ENCODE assay signal across 14 cellular contexts in the genomic region with DNA sequence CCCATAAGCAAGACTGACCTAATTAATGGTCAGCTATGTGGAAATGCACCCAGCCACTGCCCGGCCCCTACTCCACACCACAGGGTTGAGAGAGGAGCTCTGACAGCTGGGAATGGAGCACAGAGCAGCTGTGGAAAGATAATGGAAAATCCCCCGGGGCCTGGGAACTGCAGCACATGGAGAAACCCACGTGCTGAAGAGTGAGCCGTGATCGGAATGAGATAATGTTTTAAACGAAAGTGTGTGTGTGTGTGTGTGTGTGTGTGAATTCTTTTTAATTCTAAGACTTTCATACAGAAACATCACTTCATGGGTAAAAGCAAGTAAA. TPM values are rescaled to one million over a fixed set of nuclear protein-coding genes. Genes with fewer than 3 reads are reported as not detected.
A peak's percentile ranks its signal among the peaks of the same experiment; 100 is the strongest.
DNase-seq lines count a peak whose midpoint lies in the region; ATAC-seq and TF ChIP-seq lines count a peak whose summit lies in the region.
"Had no signal": no experiment of that assay in that cellular context is flagged by ENCODE, and none has a peak within 500 bp of the region (broad histone marks: within the 10 kb centered on the region; RNA-seq: fewer than 3 reads in every experiment).

No MANE protein-coding gene starts in this region.

- DNase-seq in EL (peak; percentile 16), cardiac muscle cell (ENCODE audit: low read depth in 1 of 2, low spot score in 1 of 2) (peak; percentile 64 to 94), psoas muscle (peak; percentile 58 to 84), HFFc6 (no peak), AG08395 (ENCODE audit: low spot score) (no peak)
- DNase-seq: activated CD4-positive, alpha-beta T cell treated with anti-CD3 and anti-CD28 coated beads, Interleukin-2, amount 10 ng/mL, durations not matched to agents 7 days and 5 days; mesendoderm; NK-92 treated with Interleukin-12 subunit alpha and Interleukin-12 subunit beta, amount 100 ng/mL, for 24 hours; T-helper 1 cell had no signal

- WGBS in psoas muscle, 3 donors: 16 to 23% (median 18%) methylated on average over 6 of the region's 6 CpGs

- H3K4me1 ChIP-seq in cardiac muscle cell (ENCODE audit: low read depth) (peaks cover 31% of the 10 kb centered on the region), psoas muscle (peaks cover 7% of the 10 kb centered on the region)

- H3K36me3 Mint-ChIP-seq in HFFc6 (ENCODE audit: low read depth): no peaks in the 10 kb centered on the region

- H3K36me3 ChIP-seq in cardiac muscle cell (no peaks in the 10 kb centered on the region), psoas muscle (ENCODE audit: insufficient read depth in 1 of 2, low read depth in 1 of 2) (no peaks in the 10 kb centered on the region)
- H3K36me3 ChIP-seq: right lobe of liver had no signal

- H3K27ac Mint-ChIP-seq in HFFc6: no peak overlapping the region
- H3K27ac Mint-ChIP-seq: activated CD4-positive, alpha-beta T cell treated with anti-CD3 and anti-CD28 coated beads, Interleukin-2, amount 10 ng/mL, durations not matched to agents 7 days and 5 days; dendritic cell treated with granulocyte-macrophage colony-stimulating factor and Interleukin-4, amounts not matched to agents 40 ng/mL and 50 ng/mL, for 4 days had no signal

- peaks cover 11% of the 10 kb centered on the region for H3K4me1 Mint-ChIP-seq in HFFc6 (ENCODE audit: low read depth)
- H3K4me1 Mint-ChIP-seq: activated CD4-positive, alpha-beta T cell treated with anti-CD3 and anti-CD28 coated beads, Interleukin-2, amount 10 ng/mL, durations not matched to agents 7 days and 5 days had no signal

- H3K4me3 Mint-ChIP-seq in HFFc6: no peak overlapping the region
- H3K4me3 Mint-ChIP-seq: activated CD4-positive, alpha-beta T cell treated with anti-CD3 and anti-CD28 coated beads, Interleukin-2, amount 10 ng/mL, durations not matched to agents 7 days and 5 days; dendritic cell treated with granulocyte-macrophage colony-stimulating factor and Interleukin-4, amounts not matched to agents 40 ng/mL and 50 ng/mL, for 4 days had no signal

- H3K27me3 Mint-ChIP-seq in HFFc6 (ENCODE audit: insufficient read depth): peaks cover 28% of the 10 kb centered on the region

- H3K27me3 ChIP-seq in cardiac muscle cell: no peaks in the 10 kb centered on the region
- peaks cover 0 to 27% (median 5%) of the 10 kb centered on the region in 3 donors for H3K27me3 ChIP-seq in psoas muscle (ENCODE audit: insufficient read depth in 3 of 3, low read length in 2 of 3)
- H3K27me3 ChIP-seq: right lobe of liver had no signal

- ATAC-seq in SK-N-SH treated with all-trans-retinoic acid at 6 μM for 48 hours: peak; percentile 59; the same call in 2 of the 3 replicates
- peak; percentile 75 to 84 (median 81) for ATAC-seq in psoas muscle
- no peak for ATAC-seq in GM21390 (IDR thresholded peaks at IDR 0.05; ENCODE audit: unreplicated experiment)
- ATAC-seq in HG03571 (IDR thresholded peaks at IDR 0.05; ENCODE audit: unreplicated experiment): no peak
- ATAC-seq: right lobe of liver had no signal

- H3K9me3 ChIP-seq in cardiac muscle cell (ENCODE audit: low read depth) (no peaks in the 10 kb centered on the region), psoas muscle (no peaks in the 10 kb centered on the region)
- H3K9me3 ChIP-seq: right lobe of liver had no signal

- TF ChIP-seq CTCF in cardiac muscle cell (IDR thresholded peaks at IDR 0.05; ENCODE audit: low read depth, low read length) (no peak), psoas muscle (IDR thresholded peaks at IDR 0.05) (no peak), HFFc6 (IDR thresholded peaks at IDR 0.05) (no peak)

- H3K27ac ChIP-seq in cardiac muscle cell: peak overlapping the region; percentile 42
- H3K27ac ChIP-seq in psoas muscle: peak overlapping the region; percentile 18
- H3K27ac ChIP-seq: right lobe of liver had no signal

- no peaks in the 10 kb centered on the region for H3K9me3 Mint-ChIP-seq in HFFc6
- H3K9me3 Mint-ChIP-seq: activated CD4-positive, alpha-beta T cell treated with anti-CD3 and anti-CD28 coated beads, Interleukin-2, amount 10 ng/mL, durations not matched to agents 7 days and 5 days; dendritic cell treated with granulocyte-macrophage colony-stimulating factor and Interleukin-4, amounts not matched to agents 40 ng/mL and 50 ng/mL, for 4 days had no signal

- H3K4me3 ChIP-seq in cardiac muscle cell (no peak overlapping the region), psoas muscle (no peak overlapping the region)
- H3K4me3 ChIP-seq: right lobe of liver had no signal

- intact Hi-C loops in psoas muscle (cut with DNase I): no loop called here

TF ChIP-seq in SK-N-SH treated with all-trans-retinoic acid at 6 μM for 48 hours, 23 proteins besides CTCF, POLR2A, EP300 and RAD21:
- TF ChIP-seq ARNTL (CRISPR knock-in tag; IDR thresholded peaks at IDR 0.05; ENCODE audit: borderline replicate concordance, low read depth) (peak; percentile 95), BACH2 (CRISPR knock-in tag; IDR thresholded peaks at IDR 0.05; ENCODE audit: borderline replicate concordance) (no peak), TCF4 (CRISPR knock-in tag; IDR thresholded peaks at IDR 0.05; ENCODE audit: borderline replicate concordance) (peak; percentile 73; the same call in 1 of the 2 replicates)

RNA-seq across cellular contexts. Expression of gene SLC12A7, which starts 13.1 kb away (rescaled TPM):
- total RNA-seq in cardiac muscle cell (25.5 and 29.9 TPM in 2 replicates), psoas muscle (10 to 100 TPM in 3 of 4 donors, 1 to 10 TPM in 1; 4.5 to 22.0 (median 15.1) TPM)
- polyA plus RNA-seq in cardiac muscle cell (14.1 and 21.9 TPM in 2 replicates), psoas muscle (1 to 10 TPM; 2.3 to 3.8 (median 2.3) TPM)
- total RNA-seq in HFFc6 (2021; fragmentation: NEBNext Ultra II Directional; extraction: Animal tissue kit (Norgen Biotek cat#: 25700)): under 1 TPM in 3 of 6 experiments, not detected in 3; 0.07 to 0.09 (median 0.09) TPM

Comparison
In these comparisons a context has a peak if more than half of its experiments do, and no peak if none do; other contexts are left out.
1. DNase-seq: peak in EL (single experiment), cardiac muscle cell (2 of 2) and psoas muscle (2 of 2); none in HFFc6 (single experiment) and AG08395 (single experiment).
2. ATAC-seq: peak in SK-N-SH treated with all-trans-retinoic acid at 6 μM for 48 hours (single experiment) and psoas muscle (4 of 4); none in GM21390 (single experiment) and HG03571 (single experiment).
3. RNA of gene SLC12A7, which starts 13.1 kb away (total RNA-seq): 25.5 to 29.9 TPM in cardiac muscle cell and 4.5 to 22.0 TPM in psoas muscle; 0.07 to 0.09 TPM in HFFc6; every median in the first group is over 4 times any median in the second.